Comparison of ENCODE assay signal across 24 cellular contexts in genomic region chr3:100157617-100158016, GRCh38. TPM values are rescaled to one million over a fixed set of nuclear protein-coding genes. Genes with fewer than 3 reads are reported as not detected.
DNase-seq lines count a peak whose midpoint lies in the region; ATAC-seq and TF ChIP-seq lines count a peak whose summit lies in the region.
"Had no signal": no experiment of that assay in that cellular context is flagged by ENCODE, and none has a peak within 500 bp of the region (broad histone marks: within the 10 kb centered on the region; RNA-seq: fewer than 3 reads in every experiment).

No MANE protein-coding gene starts in this region.

- WGBS in heart left ventricle, 4 donors = 51 to 55% (median 53%) methylated on average over 2 of the region's 2 CpGs
- WGBS in mesendoderm (ENCODE audit: extremely low coverage, insufficient coverage, low lambda C conversion rate) = no CpG with 5 or more reads among the region's 2 CpGs
- 53 to 54% methylated on average over 2 of the region's 2 CpGs for WGBS in aorta, 2 donors
- 65 to 84% (median 81%) methylated on average over 2 of the region's 2 CpGs for WGBS in spleen, 5 donors

- H3K9me3 ChIP-seq in heart left ventricle (peaks cover 0 to 22% (median 13%) of the 10 kb centered on the region in 12 donors), aorta (ENCODE audit: control insufficient read depth, low read length) (peaks cover 1% of the 10 kb centered on the region), spleen (peaks cover 0 to 29% (median 23%) of the 10 kb centered on the region in 8 donors)

- H3K4ac ChIP-seq in mesendoderm (ENCODE audit: low read depth, low read length) = no peak overlapping the region

- no peak overlapping the region for H2BK120ac ChIP-seq in mesendoderm (ENCODE audit: low read depth, low read length)

- peaks cover 10% of the 10 kb centered on the region for H3K4me1 Mint-ChIP-seq in stimulated activated naive CD8-positive, alpha-beta T cell treated with anti-CD3 and anti-CD28 coated beads, Interleukin-15, Interleukin-2, amounts not matched to agents 100 ng/mL and 50 ng/mL, for 24 hours (ENCODE audit: low read depth)
- H3K4me1 Mint-ChIP-seq in stimulated activated naive CD8-positive, alpha-beta T cell treated with anti-CD3 and anti-CD28 coated beads, Interleukin-15, amount 100 ng/mL, for 72 hours = peaks cover 6% of the 10 kb centered on the region
- H3K4me1 Mint-ChIP-seq: B cell, CD14-positive monocyte had no signal

- H3K79me1 ChIP-seq in mesendoderm (ENCODE audit: low read length) = no peaks in the 10 kb centered on the region

- H3K4me3 ChIP-seq in heart left ventricle = no peak overlapping the region
- no peak overlapping the region for H3K4me3 ChIP-seq in mesendoderm (ENCODE audit: low read length)
- no peak overlapping the region for H3K4me3 ChIP-seq in aorta (ENCODE audit: low read length in 2 of 2)
- no peak overlapping the region for H3K4me3 ChIP-seq in spleen
- no peak overlapping the region for H3K4me3 ChIP-seq in foreskin fibroblast (ENCODE audit: low read depth in 1 of 2, low read length in 2 of 2)
- H3K4me3 ChIP-seq: A549, GM23248, HAP-1, SJSA1 had no signal

- H3K27ac Mint-ChIP-seq in stimulated activated naive CD8-positive, alpha-beta T cell treated with anti-CD3 and anti-CD28 coated beads, Interleukin-15, Interleukin-2, amounts not matched to agents 100 ng/mL and 50 ng/mL, for 24 hours = peak overlapping the region; percentile 29
- H3K27ac Mint-ChIP-seq in stimulated activated naive CD8-positive, alpha-beta T cell treated with anti-CD3 and anti-CD28 coated beads, Interleukin-15, amount 100 ng/mL, for 72 hours = no peak overlapping the region
- H3K27ac Mint-ChIP-seq: B cell had no signal

- no peak for ATAC-seq in stimulated activated naive CD8-positive, alpha-beta T cell treated with anti-CD3 and anti-CD28 coated beads, Interleukin-15, amount 100 ng/mL, for 72 hours
- ATAC-seq in heart left ventricle = peak; percentile 63 to 82 (median 69)
- ATAC-seq in aorta (ENCODE audit: low FRiP score) = no peak
- no peak for ATAC-seq in HG03045 (IDR thresholded peaks at IDR 0.05; ENCODE audit: unreplicated experiment)
- ATAC-seq: A549, Panc1 had no signal

- H3K27ac ChIP-seq in heart left ventricle (peak overlapping the region; percentile 10 to 80 (median 66)), mesendoderm (ENCODE audit: low read depth, low read length) (no peak overlapping the region), aorta (ENCODE audit: low read depth in 1 of 2, low read length in 2 of 2) (peak overlapping the region; percentile 64 to 70), spleen (peak overlapping the region in 4 of 8 donors; percentile 48 to 75 (median 72))
- H3K27ac ChIP-seq: A549, GM23248, HL-60, KMS-11, SJSA1 had no signal

- DNase-seq in stimulated activated naive CD8-positive, alpha-beta T cell treated with anti-CD3 and anti-CD28 coated beads, Interleukin-15, amount 100 ng/mL, for 72 hours = no peak
- DNase-seq in heart left ventricle (peak in 2 of 5 donors; percentile 24 to 35), mesendoderm (peak; percentile 69), aorta (no peak), spleen (no peak), foreskin fibroblast (no peak)
- DNase-seq: GM23248; NCI-H1105; NCI-H146; NCI-H2029; NCI-H226; NCI-H510A treated with DMSO at 0.1 percent for 48 hours; NCI-H774; NK-92 treated with Interleukin-12 subunit alpha and Interleukin-12 subunit beta, amount 100 ng/mL, for 24 hours had no signal

- H4K8ac ChIP-seq in mesendoderm (ENCODE audit: low read depth, low read length) = no peak overlapping the region

- no peak overlapping the region for H3K23ac ChIP-seq in mesendoderm (ENCODE audit: low read length)

- H3K18ac ChIP-seq in mesendoderm (ENCODE audit: low read length) = no peak overlapping the region

- no peak overlapping the region for H4K5ac ChIP-seq in mesendoderm (ENCODE audit: low read length)

- intact Hi-C loops in heart left ventricle (cut with DNase I) (loop anchor here in 5 of 10 donors (5.0 to 10.0 kb wide), 6 partner anchors 50 to 313 kb away; no protein-coding TSS in a partner anchor), aorta (cut with DNase I) (loop anchor here in 1 of 2 donors (10.0 kb wide), 2 partner anchors 73 to 293 kb away; no protein-coding TSS in a partner anchor), spleen (cut with DNase I; ENCODE audit: low total_unique reads) (no loop called here)

- no peak overlapping the region for H3K56ac ChIP-seq in mesendoderm (ENCODE audit: low read length)

- H3K79me2 ChIP-seq in mesendoderm (ENCODE audit: control insufficient read depth, insufficient read depth, low read length) = no peaks in the 10 kb centered on the region

- no peak overlapping the region for H3K4me3 Mint-ChIP-seq in stimulated activated naive CD8-positive, alpha-beta T cell treated with anti-CD3 and anti-CD28 coated beads, Interleukin-15, Interleukin-2, amounts not matched to agents 100 ng/mL and 50 ng/mL, for 24 hours
- no peak overlapping the region for H3K4me3 Mint-ChIP-seq in stimulated activated naive CD8-positive, alpha-beta T cell treated with anti-CD3 and anti-CD28 coated beads, Interleukin-15, amount 100 ng/mL, for 72 hours
- H3K4me3 Mint-ChIP-seq: B cell, CD14-positive monocyte had no signal

- H2BK15ac ChIP-seq in mesendoderm (replicated peaks; ENCODE audit: low read depth) = no peak overlapping the region

- H3K27me3 Mint-ChIP-seq in stimulated activated naive CD8-positive, alpha-beta T cell treated with anti-CD3 and anti-CD28 coated beads, Interleukin-15, Interleukin-2, amounts not matched to agents 100 ng/mL and 50 ng/mL, for 24 hours = no peaks in the 10 kb centered on the region
- no peaks in the 10 kb centered on the region for H3K27me3 Mint-ChIP-seq in stimulated activated naive CD8-positive, alpha-beta T cell treated with anti-CD3 and anti-CD28 coated beads, Interleukin-15, amount 100 ng/mL, for 72 hours
- H3K27me3 Mint-ChIP-seq: B cell had no signal

- peaks cover 0 to 49% (median 36%) of the 10 kb centered on the region in 12 donors for H3K4me1 ChIP-seq in heart left ventricle
- no peaks in the 10 kb centered on the region for H3K4me1 ChIP-seq in mesendoderm (ENCODE audit: control insufficient read depth, low read depth, low read length)
- peaks cover 0 to 11% of the 10 kb centered on the region in 2 donors for H3K4me1 ChIP-seq in aorta (ENCODE audit: control insufficient read depth in 1 of 2, insufficient read depth in 2 of 2, low read length in 2 of 2)
- H3K4me1 ChIP-seq in spleen = peaks cover 0 to 37% (median 13%) of the 10 kb centered on the region in 6 donors
- H3K4me1 ChIP-seq: HAP-1 had no signal

- no peaks in the 10 kb centered on the region for H3K27me3 ChIP-seq in heart left ventricle
- no peaks in the 10 kb centered on the region for H3K27me3 ChIP-seq in mesendoderm (ENCODE audit: insufficient read depth, low read length, poor library complexity)
- H3K27me3 ChIP-seq in aorta (ENCODE audit: control insufficient read depth in 1 of 2, insufficient read depth in 2 of 2, low read length in 1 of 2) = no peaks in the 10 kb centered on the region
- H3K27me3 ChIP-seq in spleen (replicated peaks in 1 of 7) = no peaks in the 10 kb centered on the region
- H3K27me3 ChIP-seq: SJSA1 had no signal

- no peak overlapping the region for H2BK5ac ChIP-seq in mesendoderm (ENCODE audit: low read length)

- H2AK5ac ChIP-seq in mesendoderm (ENCODE audit: low read length) = no peak overlapping the region

- H3K36me3 ChIP-seq in heart left ventricle (no peaks in the 10 kb centered on the region), mesendoderm (ENCODE audit: control insufficient read depth, insufficient read depth, low read length) (no peaks in the 10 kb centered on the region), aorta (ENCODE audit: control insufficient read depth in 1 of 2, insufficient read depth in 2 of 2, low read length in 1 of 2) (no peaks in the 10 kb centered on the region), spleen (peaks cover 0 to 37% (median 3%) of the 10 kb centered on the region in 6 donors)
- H3K36me3 ChIP-seq: SJSA1 had no signal

- H3K9me3 Mint-ChIP-seq in stimulated activated naive CD8-positive, alpha-beta T cell treated with anti-CD3 and anti-CD28 coated beads, Interleukin-15, Interleukin-2, amounts not matched to agents 100 ng/mL and 50 ng/mL, for 24 hours = peaks cover 17% of the 10 kb centered on the region
- peaks cover 22 to 32% of the 10 kb centered on the region in 2 donors for H3K9me3 Mint-ChIP-seq in stimulated activated naive CD8-positive, alpha-beta T cell treated with anti-CD3 and anti-CD28 coated beads, Interleukin-15, amount 100 ng/mL, for 72 hours

- H3K9ac ChIP-seq in mesendoderm (ENCODE audit: low read length) = no peak overlapping the region
- H3K9ac ChIP-seq: GM23248, KMS-11 had no signal

- TF ChIP-seq POLR2A in heart left ventricle (IDR thresholded peaks at IDR 0.05) (no peak), spleen (IDR thresholded peaks at IDR 0.05) (no peak)

- TF ChIP-seq CTCF in heart left ventricle (IDR thresholded peaks at IDR 0.05) = no peak
- no peak for TF ChIP-seq CTCF in spleen (IDR thresholded peaks at IDR 0.05 in 8 of 11, conservative IDR thresholded peaks at IDR 0.05 in 3 of 11)
- no peak for TF ChIP-seq CTCF in foreskin fibroblast (IDR thresholded peaks at IDR 0.05; ENCODE audit: low read depth, low read length)

- no peak overlapping the region for H3K4me2 ChIP-seq in mesendoderm (ENCODE audit: low read length)
- H3K4me2 ChIP-seq: A549, KMS-11 had no signal

- peaks cover 75% of the 10 kb centered on the region for H3K36me3 Mint-ChIP-seq in stimulated activated naive CD8-positive, alpha-beta T cell treated with anti-CD3 and anti-CD28 coated beads, Interleukin-15, Interleukin-2, amounts not matched to agents 100 ng/mL and 50 ng/mL, for 24 hours (ENCODE audit: low read depth)

RNA-seq across cellular contexts. Expression of gene FILIP1L, which starts 43.3 kb away (rescaled TPM):
- total RNA-seq in heart left ventricle (100 to 1,000 TPM in 1 of 9 donors, 10 to 100 TPM in 8; 47.0 to 120 (median 77.4) TPM), aorta (100 to 1,000 TPM; 332 to 861 TPM), spleen (10 to 100 TPM; 17.6 to 47.7 (median 41.3) TPM)
- polyA plus RNA-seq in heart left ventricle (10 to 100 TPM; 18.2 to 77.3 TPM), aorta (100 to 1,000 TPM; 168 to 170 TPM), spleen (10 to 100 TPM; 11.1 to 15.2 (median 14.0) TPM)
- polyA plus RNA-seq in mesendoderm (2013, experiment 1 of 2) = 1.7 TPM
- 1.5 TPM for polyA plus RNA-seq in mesendoderm (2013, experiment 2 of 2)

Comparison
In these comparisons a context has a peak if more than half of its experiments do, and no peak if none do; other contexts are left out.
1. ATAC-seq: peak in heart left ventricle (4 of 4); none in stimulated activated naive CD8-positive, alpha-beta T cell treated with anti-CD3 and anti-CD28 coated beads, Interleukin-15, amount 100 ng/mL, for 72 hours (single experiment), aorta (single experiment) and HG03045 (single experiment).